Comparison of ENCODE assay signal across 1 cellular context in genomic region chr12:24752763-24753462, GRCh38.
TF ChIP-seq lines count a peak whose summit lies in the region.

No MANE protein-coding gene starts in this region.

TF ChIP-seq in GM23338, 12 proteins besides CTCF, POLR2A, EP300 and RAD21 (continued from another document):
- no peak for TF ChIP-seq ZNF462 (CRISPR knock-in tag; IDR thresholded peaks at IDR 0.05)
- TF ChIP-seq STAT1 (IDR thresholded peaks at IDR 0.05; ENCODE audit: unreplicated experiment), result no peak
- no peak for TF ChIP-seq EZH2phosphoT487 (IDR thresholded peaks at IDR 0.05; ENCODE audit: unreplicated experiment)
- TF ChIP-seq CREB1 (CRISPR knock-in tag; IDR thresholded peaks at IDR 0.05; ENCODE audit: low read depth), result no peak
